ENCODE assay signal across 8 cellular contexts in genomic region chr12:92139634-92140555, GRCh38. TPM values are rescaled to one million over a fixed set of nuclear protein-coding genes. Genes with fewer than 3 reads are reported as not detected.
DNase-seq lines count a peak whose midpoint lies in the region; ATAC-seq and TF ChIP-seq lines count a peak whose summit lies in the region.

No MANE protein-coding gene starts in this region.

- peak overlapping the region; percentile 95 to 99 (median 96) for H3K4me3 ChIP-seq in tibial nerve
- H3K4me3 ChIP-seq in H7 (ENCODE audit: insufficient read depth, low read depth, low read length), result no peak overlapping the region

- H3K4me1 Mint-ChIP-seq in activated naive CD4-positive, alpha-beta T cell treated with anti-CD3 and anti-CD28 coated beads for 36 hours (ENCODE audit: low read depth), result peaks cover 36% of the 10 kb centered on the region
- H3K4me1 Mint-ChIP-seq in activated T-helper 17 cell treated with anti-CD3 and anti-CD28 coated beads, Interleukin-2, amount 50 U/mL, for 72 hours, result peaks cover 18% of the 10 kb centered on the region

- 16 to 18% methylated on average over 4 of the region's 4 CpGs for WGBS in tibial nerve, 2 donors

- CTCF ChIA-PET in activated naive CD4-positive, alpha-beta T cell treated with anti-CD3 and anti-CD28 coated beads for 36 hours (lab: Charles Lee), result no interaction called here

- TF ChIP-seq EP300 in tibial nerve (IDR thresholded peaks at IDR 0.05), result no peak

- H3K9me3 ChIP-seq in tibial nerve, result no peaks in the 10 kb centered on the region

- H3K27me3 Mint-ChIP-seq in activated naive CD4-positive, alpha-beta T cell treated with anti-CD3 and anti-CD28 coated beads for 36 hours (ENCODE audit: low read depth), result no peaks in the 10 kb centered on the region
- no peaks in the 10 kb centered on the region for H3K27me3 Mint-ChIP-seq in activated T-helper 17 cell treated with anti-CD3 and anti-CD28 coated beads, Interleukin-2, amount 50 U/mL, for 72 hours

- H3K4me3 Mint-ChIP-seq in activated naive CD4-positive, alpha-beta T cell treated with anti-CD3 and anti-CD28 coated beads for 36 hours, result peak overlapping the region; percentile 100
- peak overlapping the region; percentile 100 for H3K4me3 Mint-ChIP-seq in activated T-helper 17 cell treated with anti-CD3 and anti-CD28 coated beads, Interleukin-2, amount 50 U/mL, for 72 hours

- peak overlapping the region; percentile 99 for H3K27ac Mint-ChIP-seq in activated naive CD4-positive, alpha-beta T cell treated with anti-CD3 and anti-CD28 coated beads for 36 hours
- peak overlapping the region; percentile 87 for H3K27ac Mint-ChIP-seq in activated T-helper 17 cell treated with anti-CD3 and anti-CD28 coated beads, Interleukin-2, amount 50 U/mL, for 72 hours

- peaks cover 0 to 30% (median 0%) of the 10 kb centered on the region in 3 donors for H3K36me3 ChIP-seq in tibial nerve
- peaks cover 8% of the 10 kb centered on the region for H3K36me3 ChIP-seq in H7 (replicated peaks; ENCODE audit: control insufficient read depth, insufficient read depth, low read length)

- peak; percentile 37 for DNase-seq in activated naive CD4-positive, alpha-beta T cell treated with anti-CD3 and anti-CD28 coated beads for 36 hours
- no peak for DNase-seq in activated naive CD4-positive, alpha-beta T cell treated with anti-CD3 and anti-CD28 coated beads, Interleukin-2, amount 50 U/mL, for 16 hours
- DNase-seq in kidney tubule cell (ENCODE audit: low spot score) (peak; percentile 57), tibial nerve (ENCODE audit: low spot score in 2 of 2) (no peak), H7 (no peak), GM19238 (ENCODE audit: insufficient read length, low spot score) (no peak)

- H3K27me3 ChIP-seq in tibial nerve (no peaks in the 10 kb centered on the region), H7 (ENCODE audit: control insufficient read depth, insufficient read depth, low read length) (no peaks in the 10 kb centered on the region)

- TF ChIP-seq CTCF in tibial nerve (IDR thresholded peaks at IDR 0.05), result no peak

- peaks cover 0 to 53% (median 30%) of the 10 kb centered on the region in 4 donors for H3K4me1 ChIP-seq in tibial nerve

- peaks cover 88% of the 10 kb centered on the region for H3K36me3 Mint-ChIP-seq in activated naive CD4-positive, alpha-beta T cell treated with anti-CD3 and anti-CD28 coated beads for 36 hours (ENCODE audit: low read depth)
- peaks cover 100% of the 10 kb centered on the region for H3K36me3 Mint-ChIP-seq in activated T-helper 17 cell treated with anti-CD3 and anti-CD28 coated beads, Interleukin-2, amount 50 U/mL, for 72 hours (ENCODE audit: low read depth)

- peak overlapping the region; percentile 99 to 100 (median 100) for H3K27ac ChIP-seq in tibial nerve

- ATAC-seq in activated T-helper 17 cell treated with anti-CD3 and anti-CD28 coated beads, Interleukin-2, amount 50 U/mL, for 72 hours (replicated peaks), result no peak
- no peak for ATAC-seq in HG03469 (IDR thresholded peaks at IDR 0.05; ENCODE audit: unreplicated experiment)

- intact Hi-C loops in activated naive CD4-positive, alpha-beta T cell treated with anti-CD3 and anti-CD28 coated beads for 36 hours (cut with micrococcal nuclease), result loop anchor here (1.0 to 5.0 kb wide), 3 partner anchors 149 to 757 kb away; no protein-coding TSS in a partner anchor

- TF ChIP-seq POLR2A in tibial nerve (IDR thresholded peaks at IDR 0.05), result no peak

- H3K9me3 Mint-ChIP-seq in activated naive CD4-positive, alpha-beta T cell treated with anti-CD3 and anti-CD28 coated beads for 36 hours, result no peaks in the 10 kb centered on the region
- H3K9me3 Mint-ChIP-seq in activated T-helper 17 cell treated with anti-CD3 and anti-CD28 coated beads, Interleukin-2, amount 50 U/mL, for 72 hours, result no peaks in the 10 kb centered on the region

RNA-seq across cellular contexts. Expression of gene BTG1, which starts 5.8 kb away (rescaled TPM):
- total RNA-seq in activated naive CD4-positive, alpha-beta T cell treated with anti-CD3 and anti-CD28 coated beads for 36 hours, result 100 to 1,000 TPM; 218 to 223 TPM
- 100 to 1,000 TPM; 131 to 648 TPM for total RNA-seq in activated T-helper 17 cell treated with anti-CD3 and anti-CD28 coated beads, Interleukin-2, amount 50 U/mL, for 72 hours
- 10 to 100 TPM; 40.0 to 54.0 (median 47.8) TPM for total RNA-seq in tibial nerve
- total RNA-seq in H7 (2014; rRNA removed; shearing (Covaris generic)), result 4.6 and 5.1 TPM in 2 replicates

Comparison
In these comparisons a context has a peak if more than half of its experiments do, and no peak if none do; other contexts are left out.
1. DNase-seq: peak in activated naive CD4-positive, alpha-beta T cell treated with anti-CD3 and anti-CD28 coated beads for 36 hours (single experiment) and kidney tubule cell (single experiment); none in activated naive CD4-positive, alpha-beta T cell treated with anti-CD3 and anti-CD28 coated beads, Interleukin-2, amount 50 U/mL, for 16 hours (single experiment), tibial nerve (0 of 2), H7 (single experiment) and GM19238 (single experiment).